ENCODE assay signal across 8 cellular contexts in the genomic region with DNA sequence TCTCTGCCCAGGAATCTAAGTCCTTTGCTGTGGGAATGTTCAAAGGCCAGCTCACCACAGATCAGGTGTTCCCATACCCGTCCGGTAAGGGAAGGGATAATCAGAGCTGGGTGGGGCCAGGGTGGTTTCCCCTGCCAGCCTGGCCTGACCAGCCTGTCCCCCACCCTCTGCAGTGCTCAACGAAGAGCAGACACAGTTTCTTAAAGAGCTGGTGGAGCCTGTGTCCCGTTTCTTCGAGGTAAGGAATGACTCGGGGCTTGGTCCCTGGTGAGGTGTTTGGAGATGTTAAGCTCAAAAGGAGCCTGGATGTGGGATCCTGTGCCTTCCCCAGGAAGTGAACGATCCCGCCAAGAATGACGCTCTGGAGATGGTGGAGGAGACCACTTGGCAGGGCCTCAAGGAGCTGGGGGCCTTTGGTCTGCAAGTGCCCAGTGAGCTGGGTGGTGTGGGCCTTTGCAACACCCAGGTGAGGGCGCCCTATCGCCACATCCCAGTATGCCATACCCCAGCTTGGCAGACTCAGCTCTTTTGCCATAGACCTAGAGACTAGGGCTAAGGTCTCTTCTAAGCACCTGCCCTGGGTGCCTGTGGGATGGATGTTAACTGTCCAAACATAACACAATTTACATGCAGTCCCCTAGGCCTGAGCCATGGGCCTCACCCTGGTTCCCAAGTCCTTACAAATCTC. TPM values are rescaled to one million over a fixed set of nuclear protein-coding genes. Genes with fewer than 3 reads are reported as not detected.
A peak's percentile ranks its signal among the peaks of the same experiment; 100 is the strongest.
DNase-seq lines count a peak whose midpoint lies in the region; ATAC-seq and TF ChIP-seq lines count a peak whose summit lies in the region.

No MANE protein-coding gene starts in this region.

- H3K4me2 ChIP-seq in PC-9, result peak overlapping the region; percentile 89

- peak; percentile 46 for TF ChIP-seq CTCF in AG09319 (IDR thresholded peaks at IDR 0.05; ENCODE audit: low read depth, low read length)
- peak; percentile 68 for TF ChIP-seq CTCF in PC-9 (conservative IDR thresholded peaks at IDR 0.05)
- peak in 3 of 4 experiments; percentile 32 to 60 (median 51) for TF ChIP-seq CTCF in prostate gland (IDR thresholded peaks at IDR 0.05)

- H3K79me2 ChIP-seq in PC-9 (ENCODE audit: low read depth), result peaks cover 34% of the 10 kb centered on the region

- H3K27me3 ChIP-seq in PC-9 (ENCODE audit: insufficient read depth, low read depth) (no peaks in the 10 kb centered on the region), prostate gland (replicated peaks; ENCODE audit: insufficient read depth) (no peaks in the 10 kb centered on the region)

- peaks cover 56% of the 10 kb centered on the region for H3F3A ChIP-seq in PC-9 (ENCODE audit: insufficient read depth, low read depth)

- H3K4me3 ChIP-seq in PC-9 (peak overlapping the region; percentile 77), prostate gland (peak overlapping the region; percentile 74 to 86)

- no peak overlapping the region for H2AFZ ChIP-seq in PC-9

- TF ChIP-seq POLR2A in prostate gland (IDR thresholded peaks at IDR 0.05), result no peak

- POLR2A ChIA-PET in PC-9 (lab: Charles Lee; ENCODE audit: unreplicated experiment), result interaction anchor here (0.5 to 1.1 kb wide), 13 partner anchors 9 to 351 kb away, joined by 3 to 11 read pairs (median 4); a partner anchor contains a TSS

- H3K4me1 ChIP-seq in PC-9 (replicated peaks; ENCODE audit: insufficient read depth) (peaks cover 33% of the 10 kb centered on the region), prostate gland (replicated peaks) (peaks cover 18% of the 10 kb centered on the region)

- BruUV-seq in PC-9 (replicated peaks; lab: Mats Ljungman, UMichigan), result no TSS peak

- H3K27ac ChIP-seq in PC-9, result peak overlapping the region; percentile 98
- peak overlapping the region; percentile 97 to 99 for H3K27ac ChIP-seq in prostate gland

- no peaks in the 10 kb centered on the region for H3K9me3 ChIP-seq in PC-9 (ENCODE audit: insufficient read depth, low read depth)
- H3K9me3 ChIP-seq in prostate gland, result no peaks in the 10 kb centered on the region

- WGBS in prostate gland, result 18% methylated on average over 11 of the region's 11 CpGs

- intact Hi-C loops in PC-9 (cut with micrococcal nuclease; ENCODE audit: unreplicated experiment) (loop anchor here (5.0 kb wide), 1 partner anchor 87 kb away; a partner anchor contains a TSS), head of caudate nucleus (cut with DNase I) (no loop called here), prostate gland (cut with DNase I) (no loop called here)

- H3K9me2 ChIP-seq in PC-9 (ENCODE audit: insufficient read depth), result no peaks in the 10 kb centered on the region

- H4K20me1 ChIP-seq in PC-9 (ENCODE audit: insufficient read depth), result peaks cover 36% of the 10 kb centered on the region

- DNase-seq in AG09319 (ENCODE audit: extremely low read depth, low read depth) (no peak), GM19240 (ENCODE audit: insufficient read length, low spot score) (peak; percentile 69), PC-9 (peak; percentile 52 to 64), head of caudate nucleus (peak in 29 of 42 donors; percentile 42 to 76 (median 61)), prostate gland (ENCODE audit: low spot score) (peak; percentile 79)
- DNase-seq in activated naive CD4-positive, alpha-beta T cell treated with Interleukin-2 at 50 U/mL for 16 hours, result peak; percentile 65

- ATAC-seq in HG03432 (IDR thresholded peaks at IDR 0.05; ENCODE audit: unreplicated experiment), result no peak
- no peak for ATAC-seq in GM21367 (IDR thresholded peaks at IDR 0.05; ENCODE audit: unreplicated experiment)

- peaks cover 31% of the 10 kb centered on the region for H3K36me3 ChIP-seq in PC-9 (ENCODE audit: low read depth)
- H3K36me3 ChIP-seq in prostate gland, result peaks cover 0 to 20% of the 10 kb centered on the region in 2 donors

- CTCF ChIA-PET in PC-9 (lab: Charles Lee), result interaction anchor here (0.5 to 2.2 kb wide), 6 partner anchors 18 to 235 kb away, joined by 3 to 30 read pairs (median 4); a partner anchor contains a TSS

RNA-seq across cellular contexts. Expression of a gene that starts 1.0 kb away (rescaled TPM):
- 531 and 604 TPM in 2 replicates for total RNA-seq in PC-9 (2021)
- 100 to 1,000 TPM; 589 to 593 TPM for total RNA-seq in prostate gland

RNA-seq across cellular contexts. Expression of a gene that starts 1.1 kb away (rescaled TPM):
- total RNA-seq in PC-9 (2021) (27.1 and 32.8 TPM in 2 replicates), prostate gland (10 to 100 TPM in 1 of 2 donors, 1 to 10 TPM in 1; 9.3 to 31.6 TPM)

RNA-seq across cellular contexts. Expression of a gene that starts 13.6 kb away (rescaled TPM):
- total RNA-seq in PC-9 (2021) (77.9 and 86.8 TPM in 2 replicates), prostate gland (100 to 1,000 TPM in 1 of 2 donors, 10 to 100 TPM in 1; 52.3 to 116 TPM)

RNA-seq across cellular contexts. Expression of a gene that starts 18.5 kb away (rescaled TPM):
- total RNA-seq in PC-9 (2021) (64.5 and 65.8 TPM in 2 replicates), prostate gland (10 to 100 TPM; 41.2 to 92.5 TPM)

RNA-seq across cellular contexts. Expression of a gene that starts 21.5 kb away (rescaled TPM):
- total RNA-seq in PC-9 (2021) (424 and 457 TPM in 2 replicates), prostate gland (100 to 1,000 TPM; 493 to 527 TPM)
